10 cellular contexts compared by ENCODE assay signal in the genomic region with DNA sequence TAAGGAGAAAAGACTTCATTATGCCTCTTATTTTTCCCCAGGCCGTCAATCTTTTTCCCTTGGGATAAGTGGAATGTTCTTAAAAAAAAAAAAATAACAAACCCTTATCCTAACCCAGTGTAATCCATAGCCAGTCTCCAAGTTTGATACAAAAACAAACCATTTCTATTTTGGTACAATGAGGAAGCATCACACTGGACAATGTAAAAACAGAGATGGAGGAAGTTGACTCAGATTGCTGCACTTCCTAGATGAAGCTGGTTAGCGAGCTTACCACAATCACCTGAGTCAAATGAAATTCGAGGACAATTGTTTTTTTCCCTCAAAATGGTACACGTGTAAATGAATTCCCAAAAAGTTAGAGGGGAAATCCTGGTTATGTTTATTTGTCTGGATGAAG.
A peak's percentile ranks its signal among the peaks of the same experiment; 100 is the strongest.
DNase-seq lines count a peak whose midpoint lies in the region; ATAC-seq and TF ChIP-seq lines count a peak whose summit lies in the region.
"Had no signal": no experiment of that assay in that cellular context is flagged by ENCODE, and none has a peak within 500 bp of the region (broad histone marks: within the 10 kb centered on the region; RNA-seq: fewer than 3 reads in every experiment).

No MANE protein-coding gene starts in this region.

- no TSS peak for BruUV-seq in PC-3 (replicated peaks; lab: Mats Ljungman, UMichigan)

- CTCF ChIA-PET in PC-3 (lab: Charles Lee) = no interaction called here

- H3K4me1 ChIP-seq in PC-3 (ENCODE audit: insufficient read depth, low read length) (no peaks in the 10 kb centered on the region), gastroesophageal sphincter (peaks cover 0 to 9% (median 0%) of the 10 kb centered on the region in 3 donors), spleen (peaks cover 11 to 60% (median 33%) of the 10 kb centered on the region in 6 donors), BE2C (peaks cover 9% of the 10 kb centered on the region)

- 56 to 68% methylated on average over 4 of the region's 4 CpGs for WGBS in gastroesophageal sphincter (ENCODE audit: low coverage in 1 of 2), 2 donors
- WGBS in spleen, 5 donors = 15 to 26% (median 17%) methylated on average over 4 of the region's 4 CpGs

- H3K9me3 ChIP-seq in PC-3 (ENCODE audit: low read length) (no peaks in the 10 kb centered on the region), gastroesophageal sphincter (no peaks in the 10 kb centered on the region), spleen (no peaks in the 10 kb centered on the region), BE2C (no peaks in the 10 kb centered on the region)

- H3K27me3 ChIP-seq in PC-3 (ENCODE audit: low read length) = no peaks in the 10 kb centered on the region
- H3K27me3 ChIP-seq in gastroesophageal sphincter = no peaks in the 10 kb centered on the region
- no peaks in the 10 kb centered on the region for H3K27me3 ChIP-seq in spleen (replicated peaks in 1 of 7)
- H3K27me3 ChIP-seq in BE2C = no peaks in the 10 kb centered on the region

- no peak overlapping the region for H2AFZ ChIP-seq in PC-3 (ENCODE audit: low read length)

- H4K20me1 ChIP-seq in PC-3 (ENCODE audit: low read length) = no peaks in the 10 kb centered on the region

- no peak overlapping the region for H3K27ac ChIP-seq in PC-3 (ENCODE audit: low read length)
- peak overlapping the region; percentile 24 to 52 (median 38) for H3K27ac ChIP-seq in gastroesophageal sphincter
- H3K27ac ChIP-seq in spleen = peak overlapping the region; percentile 32 to 78 (median 68)

- TF ChIP-seq POLR2A in gastroesophageal sphincter (IDR thresholded peaks at IDR 0.05) = no peak
- no peak for TF ChIP-seq POLR2A in spleen (IDR thresholded peaks at IDR 0.05)

- peak; percentile 49 for ATAC-seq in GM19463 (IDR thresholded peaks at IDR 0.05; ENCODE audit: unreplicated experiment)
- peak; percentile 40; the same call in 1 of the 2 replicates for ATAC-seq in PC-3
- ATAC-seq in gastroesophageal sphincter = peak; percentile 78
- ATAC-seq in GM19467 (IDR thresholded peaks at IDR 0.05; ENCODE audit: unreplicated experiment) = no peak

- intact Hi-C loops in PC-3 (cut with micrococcal nuclease) (loop anchor here (5.0 to 10.0 kb wide), 2 partner anchors 234 to 454 kb away; no protein-coding TSS in a partner anchor), spleen (cut with DNase I; ENCODE audit: low total_unique reads) (no loop called here)

- H3K4me3 ChIP-seq in PC-3 (ENCODE audit: low read length) (no peak overlapping the region), gastroesophageal sphincter (no peak overlapping the region), spleen (peak overlapping the region in 1 of 8 donors; percentile 21), BE2C (ENCODE audit: low read depth, low read length) (no peak overlapping the region)

- H3K79me2 ChIP-seq in PC-3 (ENCODE audit: low read length) = no peaks in the 10 kb centered on the region

- POLR2A ChIA-PET in PC-3 (lab: Charles Lee; ENCODE audit: unreplicated experiment) = no interaction called here

- H3K9me2 ChIP-seq in PC-3 (replicated peaks; ENCODE audit: low read length) = no peaks in the 10 kb centered on the region

- H3K36me3 ChIP-seq in PC-3 (ENCODE audit: low read depth, low read length) = no peaks in the 10 kb centered on the region
- no peaks in the 10 kb centered on the region for H3K36me3 ChIP-seq in gastroesophageal sphincter
- no peaks in the 10 kb centered on the region for H3K36me3 ChIP-seq in spleen
- H3K36me3 ChIP-seq in BE2C = no peaks in the 10 kb centered on the region

- no peaks in the 10 kb centered on the region for H3F3A ChIP-seq in PC-3 (ENCODE audit: low read length, unreplicated experiment)

- H3K9ac ChIP-seq in PC-3 (ENCODE audit: low read length) = no peak overlapping the region

- no peak for TF ChIP-seq EP300 in gastroesophageal sphincter (IDR thresholded peaks at IDR 0.05)

- no peak for TF ChIP-seq CTCF in PC-3 (conservative IDR thresholded peaks at IDR 0.05; ENCODE audit: low read depth, low read length)
- no peak for TF ChIP-seq CTCF in gastroesophageal sphincter (IDR thresholded peaks at IDR 0.05)
- no peak for TF ChIP-seq CTCF in spleen (IDR thresholded peaks at IDR 0.05 in 8 of 11, conservative IDR thresholded peaks at IDR 0.05 in 3 of 11)
- TF ChIP-seq CTCF in BE2C (IDR thresholded peaks at IDR 0.05; ENCODE audit: low read depth, low read length) = no peak

- no peak for DNase-seq in PC-3
- no peak for DNase-seq in spleen
- DNase-seq in NCI-H2171 (lab: John Stamatoyannopoulos, UW) = no peak
- no peak for DNase-seq in NK-92 (lab: John Stamatoyannopoulos, UW; ENCODE audit: unreplicated experiment)
- no peak for DNase-seq in BE2C
- DNase-seq: activated CD4-positive, alpha-beta memory T cell treated with anti-CD3 and anti-CD28 coated beads for 36 hours; NCI-H748 treated with DMSO at 0.1 percent for 48 hours had no signal

- H3K4me2 ChIP-seq in PC-3 (ENCODE audit: low read length) = no peak overlapping the region
